ENCODE assay signal across 16 cellular contexts in genomic region chr5:56525117-56525516, GRCh38.
DNase-seq lines count a peak whose midpoint lies in the region; ATAC-seq and TF ChIP-seq lines count a peak whose summit lies in the region.
"Had no signal": no experiment of that assay in that cellular context is flagged by ENCODE, and none has a peak within 500 bp of the region (broad histone marks: within the 10 kb centered on the region; RNA-seq: fewer than 3 reads in every experiment).

No MANE protein-coding gene starts in this region.

- no peak overlapping the region for H3K4me3 ChIP-seq in thyroid gland (replicated peaks in 1 of 3)
- H3K4me3 ChIP-seq: dorsolateral prefrontal cortex, transverse colon had no signal

- TF ChIP-seq CTCF in RWPE1 (conservative IDR thresholded peaks at IDR 0.05; ENCODE audit: low read depth) (no peak), thyroid gland (IDR thresholded peaks at IDR 0.05) (no peak)

- H3K9me3 ChIP-seq in thyroid gland, result no peaks in the 10 kb centered on the region
- H3K9me3 ChIP-seq: transverse colon had no signal

- no peak overlapping the region; the same call in 1 of the 2 replicates for H3K27ac ChIP-seq in RWPE1
- no peak overlapping the region for H3K27ac ChIP-seq in thyroid gland
- H3K27ac ChIP-seq: dorsolateral prefrontal cortex, transverse colon had no signal

- H3K36me3 Mint-ChIP-seq in activated naive CD4-positive, alpha-beta T cell treated with anti-CD3 and anti-CD28 coated beads, Interleukin-2, amount 50 U/mL, for 24 hours, result no peaks in the 10 kb centered on the region
- peaks cover 2% of the 10 kb centered on the region for H3K36me3 Mint-ChIP-seq in activated naive CD4-positive, alpha-beta T cell treated with anti-CD3 and anti-CD28 coated beads, Interleukin-2, amount 10 ng/mL, durations not matched to agents 7 days and 5 days

- H3K4me1 Mint-ChIP-seq in activated naive CD4-positive, alpha-beta T cell treated with anti-CD3 and anti-CD28 coated beads, Interleukin-2, amount 50 U/mL, for 24 hours, result peaks cover 4% of the 10 kb centered on the region
- H3K4me1 Mint-ChIP-seq in activated naive CD4-positive, alpha-beta T cell treated with anti-CD3 and anti-CD28 coated beads, Interleukin-2, amount 10 ng/mL, durations not matched to agents 7 days and 5 days, result peaks cover 28% of the 10 kb centered on the region

- H3K36me3 ChIP-seq in thyroid gland, result no peaks in the 10 kb centered on the region
- H3K36me3 ChIP-seq: transverse colon had no signal

- no peak for DNase-seq in activated naive CD4-positive, alpha-beta T cell treated with anti-CD3 and anti-CD28 coated beads, Interleukin-2, amount 10 ng/mL, durations not matched to agents 7 days and 5 days
- DNase-seq in RWPE1 (ENCODE audit: low spot score), result peak; percentile 91
- peak; percentile 59 to 67 for DNase-seq in thyroid gland
- DNase-seq in stimulated activated naive CD4-positive, alpha-beta T cell (lab: John Stamatoyannopoulos, UW), result no peak
- no peak for DNase-seq in NCI-H1694 (lab: John Stamatoyannopoulos, UW)
- DNase-seq: activated CD8-positive, alpha-beta T cell treated with anti-CD3 and anti-CD28 coated beads for 36 hours; dorsolateral prefrontal cortex; NCI-H1092; NCI-H2227 treated with DMSO at 0.1 percent for 48 hours; right cardiac atrium; stimulated activated CD4-positive, alpha-beta T cell treated with anti-CD3 and anti-CD28 coated beads, Interleukin-2, amount 100 ng/mL, for 24 hours; transverse colon had no signal

- TF ChIP-seq POLR2A in thyroid gland (IDR thresholded peaks at IDR 0.05), result no peak

- no peaks in the 10 kb centered on the region for H3K27me3 ChIP-seq in thyroid gland
- H3K27me3 ChIP-seq: dorsolateral prefrontal cortex, transverse colon had no signal

- no peaks in the 10 kb centered on the region for H3K9me3 Mint-ChIP-seq in activated naive CD4-positive, alpha-beta T cell treated with anti-CD3 and anti-CD28 coated beads, Interleukin-2, amount 50 U/mL, for 24 hours
- no peaks in the 10 kb centered on the region for H3K9me3 Mint-ChIP-seq in activated naive CD4-positive, alpha-beta T cell treated with anti-CD3 and anti-CD28 coated beads, Interleukin-2, amount 10 ng/mL, durations not matched to agents 7 days and 5 days
- H3K9me3 Mint-ChIP-seq: activated CD8-positive, alpha-beta T cell treated with anti-CD3 and anti-CD28 coated beads for 36 hours; activated T-helper 1 cell treated with anti-CD3 and anti-CD28 coated beads, Interleukin-12 subunit alpha, Interleukin-12 subunit beta, Interleukin-2, Interleukin-4 antibody, amounts not matched to agents 30 ng/mL and 10 ng/mL and 1 ng/mL, durations not matched to agents 14 hours and 24 hours and 36 hours had no signal

- no peaks in the 10 kb centered on the region for H3K27me3 Mint-ChIP-seq in activated naive CD4-positive, alpha-beta T cell treated with anti-CD3 and anti-CD28 coated beads, Interleukin-2, amount 50 U/mL, for 24 hours
- H3K27me3 Mint-ChIP-seq in activated naive CD4-positive, alpha-beta T cell treated with anti-CD3 and anti-CD28 coated beads, Interleukin-2, amount 10 ng/mL, durations not matched to agents 7 days and 5 days, result peaks cover 7% of the 10 kb centered on the region
- H3K27me3 Mint-ChIP-seq: activated CD8-positive, alpha-beta T cell treated with anti-CD3 and anti-CD28 coated beads for 36 hours had no signal

- H3K4me3 Mint-ChIP-seq in activated naive CD4-positive, alpha-beta T cell treated with anti-CD3 and anti-CD28 coated beads, Interleukin-2, amount 50 U/mL, for 24 hours, result no peak overlapping the region
- H3K4me3 Mint-ChIP-seq in activated naive CD4-positive, alpha-beta T cell treated with anti-CD3 and anti-CD28 coated beads, Interleukin-2, amount 10 ng/mL, durations not matched to agents 7 days and 5 days, result no peak overlapping the region
- H3K4me3 Mint-ChIP-seq: activated CD8-positive, alpha-beta T cell treated with anti-CD3 and anti-CD28 coated beads for 36 hours; activated T-helper 1 cell treated with anti-CD3 and anti-CD28 coated beads, Interleukin-12 subunit alpha, Interleukin-12 subunit beta, Interleukin-2, Interleukin-4 antibody, amounts not matched to agents 30 ng/mL and 10 ng/mL and 1 ng/mL, durations not matched to agents 14 hours and 24 hours and 36 hours had no signal

- ATAC-seq in esophagus mucosa, result peak; percentile 37
- no peak for ATAC-seq in GM18517 (IDR thresholded peaks at IDR 0.05; ENCODE audit: unreplicated experiment)
- ATAC-seq: activated CD8-positive, alpha-beta T cell treated with anti-CD3 and anti-CD28 coated beads for 36 hours; right cardiac atrium had no signal

- intact Hi-C loops in thyroid gland (cut with DNase I), result no loop called here

- H3K27ac Mint-ChIP-seq in activated naive CD4-positive, alpha-beta T cell treated with anti-CD3 and anti-CD28 coated beads, Interleukin-2, amount 50 U/mL, for 24 hours, result peak overlapping the region; percentile 10
- H3K27ac Mint-ChIP-seq in activated naive CD4-positive, alpha-beta T cell treated with anti-CD3 and anti-CD28 coated beads, Interleukin-2, amount 10 ng/mL, durations not matched to agents 7 days and 5 days, result no peak overlapping the region
- H3K27ac Mint-ChIP-seq: activated CD8-positive, alpha-beta T cell treated with anti-CD3 and anti-CD28 coated beads for 36 hours; activated T-helper 1 cell treated with anti-CD3 and anti-CD28 coated beads, Interleukin-12 subunit alpha, Interleukin-12 subunit beta, Interleukin-2, Interleukin-4 antibody, amounts not matched to agents 30 ng/mL and 10 ng/mL and 1 ng/mL, durations not matched to agents 14 hours and 24 hours and 36 hours had no signal

- POLR2A ChIA-PET in RWPE1 (lab: Yijun Ruan, JAX; ENCODE audit: low non-redundant PET), result no interaction called here

- H3K4me1 ChIP-seq in thyroid gland, result peaks cover 17 to 30% of the 10 kb centered on the region in 2 donors

- WGBS in thyroid gland, 2 donors, result 33 to 47% methylated on average over 3 of the region's 3 CpGs

- CTCF ChIA-PET in activated naive CD4-positive, alpha-beta T cell treated with anti-CD3 and anti-CD28 coated beads, Interleukin-2, amount 10 ng/mL, durations not matched to agents 7 days and 5 days (lab: Charles Lee), result interaction anchor here (1.3 kb wide), 1 partner anchor 23 kb away, joined by 3 read pairs; no protein-coding TSS in a partner anchor
- CTCF ChIA-PET in RWPE1 (lab: Yijun Ruan, JAX), result interaction anchor here (0.5 kb wide), 1 partner anchor 27 kb away, joined by 5 read pairs; no protein-coding TSS in a partner anchor

Comparison
In these comparisons a context has a peak if more than half of its experiments do, and no peak if none do; other contexts are left out.
1. DNase-seq: peak in RWPE1 (single experiment) and thyroid gland (2 of 2); none in activated naive CD4-positive, alpha-beta T cell treated with anti-CD3 and anti-CD28 coated beads, Interleukin-2, amount 10 ng/mL, durations not matched to agents 7 days and 5 days (single experiment), stimulated activated naive CD4-positive, alpha-beta T cell (0 of 6) and NCI-H1694 (single experiment).